11 cellular contexts compared by ENCODE assay signal in genomic region chr21:32336711-32337110, GRCh38.
DNase-seq lines count a peak whose midpoint lies in the region; TF ChIP-seq lines count a peak whose summit lies in the region.
"Had no signal": no experiment of that assay in that cellular context is flagged by ENCODE, and none has a peak within 500 bp of the region (broad histone marks: within the 10 kb centered on the region; RNA-seq: fewer than 3 reads in every experiment).

No MANE protein-coding gene starts in this region.

- H3K4me3 ChIP-seq in epithelial cell of esophagus (ENCODE audit: low read length), result no peak overlapping the region
- H3K4me3 ChIP-seq: right lobe of liver had no signal

- DNase-seq in GM03348 (ENCODE audit: low spot score) (peak; percentile 32), NCI-H446 treated with DMSO at 0.1 percent for 48 hours (lab: John Stamatoyannopoulos, UW) (peak; percentile 28), epithelial cell of esophagus (ENCODE audit: low read depth) (peak; percentile 77), pons (ENCODE audit: low spot score) (peak; percentile 69), NCI-H526 treated with DMSO at 0.1 percent for 48 hours (lab: John Stamatoyannopoulos, UW) (no peak), NCI-H226 (no peak), T-helper 2 cell (no peak)
- no peak for DNase-seq in activated CD4-positive, alpha-beta T cell treated with anti-CD3 and anti-CD28 coated beads, Interleukin-2, amount 50 U/mL, for 4 hours
- DNase-seq: Karpas-422, NCI-H510A treated with DMSO at 0.1 percent for 48 hours had no signal

- no peak for TF ChIP-seq CTCF in epithelial cell of esophagus (IDR thresholded peaks at IDR 0.05; ENCODE audit: insufficient read depth, low read depth, low read length, missing control alignments)

Comparison
In these comparisons a context has a peak if more than half of its experiments do, and no peak if none do; other contexts are left out.
1. DNase-seq: peak in GM03348 (single experiment), NCI-H446 treated with DMSO at 0.1 percent for 48 hours (single experiment), epithelial cell of esophagus (single experiment) and pons (single experiment); none in NCI-H526 treated with DMSO at 0.1 percent for 48 hours (single experiment), NCI-H226 (single experiment), T-helper 2 cell (0 of 5) and activated CD4-positive, alpha-beta T cell treated with anti-CD3 and anti-CD28 coated beads, Interleukin-2, amount 50 U/mL, for 4 hours (0 of 2).